In genomic region chr3:27656790-27657189, GRCh38 we compare ENCODE assay signal across 29 cellular contexts.
"Had no signal": no experiment of that assay in that cellular context is flagged by ENCODE, and none has a peak within 500 bp of the region (broad histone marks: within the 10 kb centered on the region; RNA-seq: fewer than 3 reads in every experiment).

No MANE protein-coding gene starts in this region.

- ATAC-seq: activated CD8-positive, alpha-beta T cell treated with anti-CD3 and anti-CD28 coated beads for 36 hours; activated naive CD8-positive, alpha-beta T cell treated with anti-CD3 and anti-CD28 coated beads, Interleukin-2, amount 50 U/mL, for 24 hours; activated T-cell treated with anti-CD3 and anti-CD28 coated beads, Interleukin-2, amount 50 U/mL, for 72 hours; activated T-helper 17 cell treated with anti-CD3 and anti-CD28 coated beads, Interleukin-2, amount 50 U/mL, for 72 hours had no signal

- H3K27ac ChIP-seq: RWPE1 had no signal

- DNase-seq: activated CD4-positive, alpha-beta T cell treated with anti-CD3 and anti-CD28 coated beads, Interleukin-2, amount 10 ng/mL, durations not matched to agents 24 days and 14 days; activated CD4-positive, alpha-beta T cell treated with anti-CD3 and anti-CD28 coated beads, Interleukin-2, amount 50 U/mL, for 4 hours; activated CD8-positive, alpha-beta T cell treated with anti-CD3 and anti-CD28 coated beads for 36 hours; activated gamma-delta T cell; activated naive CD4-positive, alpha-beta T cell treated with Interleukin-2 at 50 U/mL for 16 hours; activated naive CD8-positive, alpha-beta T cell treated with anti-CD3 and anti-CD28 coated beads, Interleukin-2, amount 50 U/mL, for 24 hours; activated T-cell treated with anti-CD3 and anti-CD28 coated beads, Interleukin-2, amount 50 U/mL, for 1 hour; activated T-cell treated with anti-CD3 and anti-CD28 coated beads, Interleukin-2, amount 50 U/mL, for 72 hours; anterior cingulate cortex; central memory CD4-positive, alpha-beta T cell; Kasumi-1; KG1; MM.1S; MV-4-11; NCI-H1092; NCI-H146; NCI-H187; NCI-H2029 treated with DMSO at 0.1 percent for 48 hours; NCI-H2107; NCI-H2171; NCI-H510A; NCI-H526; NCI-H748 treated with DMSO at 0.1 percent for 48 hours; NK-92 treated with Interleukin-12 subunit alpha and Interleukin-12 subunit beta, amount 100 ng/mL, for 24 hours; Right ventricle myocardium superior had no signal

- FAIRE-seq: RCC 7860, TTC549 had no signal
